In the genomic region with DNA sequence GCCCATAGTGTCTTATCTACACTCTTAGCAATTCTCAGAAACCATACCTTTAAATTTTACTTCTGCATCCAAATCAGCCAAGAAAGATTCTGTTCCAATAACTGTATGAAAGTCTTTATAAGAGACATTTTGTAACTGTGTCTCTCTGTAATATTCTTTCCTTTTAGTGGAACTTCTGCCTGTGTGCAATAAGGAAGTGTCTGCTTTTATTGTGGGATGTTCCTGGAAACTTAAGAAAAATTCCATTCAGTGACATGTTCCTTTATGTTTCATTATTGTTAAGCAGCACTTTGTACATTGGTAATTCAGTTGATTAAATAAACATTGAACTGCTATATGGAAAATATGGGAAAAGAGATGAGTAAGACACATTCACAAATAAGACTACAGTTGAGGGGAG, we compare ENCODE assay signal across 25 cellular contexts. TPM values are rescaled to one million over a fixed set of nuclear protein-coding genes. Genes with fewer than 3 reads are reported as not detected.
A peak's percentile ranks its signal among the peaks of the same experiment; 100 is the strongest.
DNase-seq lines count a peak whose midpoint lies in the region; ATAC-seq, FAIRE-seq and TF ChIP-seq lines count a peak whose summit lies in the region.
"Had no signal": no experiment of that assay in that cellular context is flagged by ENCODE, and none has a peak within 500 bp of the region (broad histone marks: within the 10 kb centered on the region; RNA-seq: fewer than 3 reads in every experiment).

No MANE protein-coding gene starts in this region.

- H3K4me3 ChIP-seq in Loucy (ENCODE audit: low read length, poor library complexity, severe bottlenecking) (no peak overlapping the region), small intestine (ENCODE audit: low read depth in 1 of 2, low read length in 2 of 2) (no peak overlapping the region), breast epithelium (no peak overlapping the region)
- H3K4me3 ChIP-seq: SJCRH30 had no signal

- no peak for TF ChIP-seq CTCF in Loucy (conservative IDR thresholded peaks at IDR 0.05; ENCODE audit: low read length)
- no peak for TF ChIP-seq CTCF in breast epithelium (IDR thresholded peaks at IDR 0.05)

- H3K4me1 ChIP-seq in Loucy (ENCODE audit: insufficient read depth, low read length, poor library complexity, severe bottlenecking) (peaks cover 8% of the 10 kb centered on the region), small intestine (ENCODE audit: control insufficient read depth in 2 of 2, insufficient read depth in 1 of 2, low read depth in 1 of 2, low read length in 1 of 2) (peaks cover 0 to 13% of the 10 kb centered on the region in 2 donors), breast epithelium (no peaks in the 10 kb centered on the region)
- H3K4me1 ChIP-seq: Caco-2, SJCRH30 had no signal

- no peaks in the 10 kb centered on the region for H3K9me2 ChIP-seq in Loucy (replicated peaks; ENCODE audit: low read depth, low read length)

- no peaks in the 10 kb centered on the region for H3K27me3 Mint-ChIP-seq in activated T-cell treated with anti-CD3 and anti-CD28 coated beads, Interleukin-2, amount 50 U/mL, for 24 hours
- H3K27me3 Mint-ChIP-seq in central memory CD8-positive, alpha-beta T cell: no peaks in the 10 kb centered on the region
- H3K27me3 Mint-ChIP-seq: B cell had no signal

- no peak for DNase-seq in activated T-cell treated with anti-CD3 and anti-CD28 coated beads, Interleukin-2, amount 50 U/mL, for 24 hours
- DNase-seq in activated T-cell treated with anti-CD3 and anti-CD28 coated beads for 4 hours: no peak
- no peak for DNase-seq in central memory CD8-positive, alpha-beta T cell (ENCODE audit: low spot score in 2 of 2)
- DNase-seq in small intestine: no peak
- no peak for DNase-seq in T-helper 9 cell
- DNase-seq in breast epithelium (ENCODE audit: low spot score in 2 of 2): no peak
- DNase-seq: Caco-2; DMS 273 treated with DMSO at 0.1 percent for 48 hours; DMS79 treated with DMSO at 0.1 percent for 48 hours; GOT3; HCEC 1CT; MV-4-11; NCI-H1694; NCI-H2081; NCI-H2171; NCI-H345; NCI-H524; NCI-H774; NK-92 treated with Interleukin-12 subunit alpha and Interleukin-12 subunit beta, amount 100 ng/mL, for 24 hours; SJCRH30 had no signal

- H3K9me3 ChIP-seq in Loucy (ENCODE audit: insufficient read depth, low read depth, low read length) (no peaks in the 10 kb centered on the region), small intestine (ENCODE audit: control insufficient read depth, low read depth) (no peaks in the 10 kb centered on the region), breast epithelium (no peaks in the 10 kb centered on the region)
- H3K9me3 ChIP-seq: Caco-2, SJCRH30 had no signal

- H3K27me3 ChIP-seq in Loucy (ENCODE audit: insufficient read depth, low read length, poor library complexity, severe bottlenecking) (no peaks in the 10 kb centered on the region), small intestine (ENCODE audit: control insufficient read depth in 2 of 2, insufficient read depth in 2 of 2, low read length in 2 of 2) (no peaks in the 10 kb centered on the region), breast epithelium (no peaks in the 10 kb centered on the region)
- H3K27me3 ChIP-seq: SJCRH30 had no signal

- ATAC-seq in central memory CD8-positive, alpha-beta T cell (replicated peaks; ENCODE audit: extremely low read depth, poor library complexity, severe bottlenecking): no peak
- ATAC-seq in GM19324 (IDR thresholded peaks at IDR 0.05; ENCODE audit: low FRiP score, unreplicated experiment): no peak

- H3K4me2 ChIP-seq in Loucy (ENCODE audit: low read depth, low read length, poor library complexity, severe bottlenecking): peak overlapping the region; percentile 6

- intact Hi-C loops in breast epithelium (cut with DNase I; ENCODE audit: low total_unique reads): no loop called here

- H3K36me3 ChIP-seq in Loucy (ENCODE audit: insufficient read depth, low read length) (no peaks in the 10 kb centered on the region; the same call in 1 of the 2 replicates), small intestine (ENCODE audit: control insufficient read depth in 2 of 2, insufficient read depth in 2 of 2, low read length in 2 of 2) (no peaks in the 10 kb centered on the region), breast epithelium (no peaks in the 10 kb centered on the region)

- H3K79me2 ChIP-seq in Loucy (ENCODE audit: insufficient read depth, low read length): peaks cover 92% of the 10 kb centered on the region

- no peak overlapping the region for H2AFZ ChIP-seq in Loucy (ENCODE audit: low read length)

- H3K4me1 Mint-ChIP-seq in activated T-cell treated with anti-CD3 and anti-CD28 coated beads, Interleukin-2, amount 50 U/mL, for 24 hours (ENCODE audit: low read depth): peaks cover 63% of the 10 kb centered on the region
- H3K4me1 Mint-ChIP-seq in central memory CD8-positive, alpha-beta T cell: peaks cover 58% of the 10 kb centered on the region

- H3K9ac ChIP-seq in Loucy (ENCODE audit: low read depth, low read length, poor library complexity, severe bottlenecking): no peak overlapping the region

- H4K20me1 ChIP-seq in Loucy (ENCODE audit: insufficient read depth, low read length, poor library complexity, severe bottlenecking): peaks cover 61% of the 10 kb centered on the region

- no peak overlapping the region for H3K4me3 Mint-ChIP-seq in activated T-cell treated with anti-CD3 and anti-CD28 coated beads, Interleukin-2, amount 50 U/mL, for 24 hours
- H3K4me3 Mint-ChIP-seq in central memory CD8-positive, alpha-beta T cell: no peak overlapping the region
- H3K4me3 Mint-ChIP-seq: B cell, CD14-positive monocyte had no signal

- no peaks in the 10 kb centered on the region for H3F3A ChIP-seq in Loucy (ENCODE audit: low read depth)

- H3K27ac Mint-ChIP-seq in activated T-cell treated with anti-CD3 and anti-CD28 coated beads, Interleukin-2, amount 50 U/mL, for 24 hours: peak overlapping the region; percentile 31
- H3K27ac Mint-ChIP-seq in central memory CD8-positive, alpha-beta T cell (ENCODE audit: low read depth): peak overlapping the region; percentile 8
- H3K27ac Mint-ChIP-seq: B cell had no signal

- TF ChIP-seq POLR2A in breast epithelium (IDR thresholded peaks at IDR 0.05): no peak

- no peak overlapping the region for H3K27ac ChIP-seq in small intestine (ENCODE audit: low read depth in 1 of 2, low read length in 1 of 2)
- no peak overlapping the region for H3K27ac ChIP-seq in breast epithelium
- H3K27ac ChIP-seq: SJCRH30 had no signal

- peaks cover 68% of the 10 kb centered on the region for H3K36me3 Mint-ChIP-seq in activated T-cell treated with anti-CD3 and anti-CD28 coated beads, Interleukin-2, amount 50 U/mL, for 24 hours (ENCODE audit: low read depth)
- H3K36me3 Mint-ChIP-seq in central memory CD8-positive, alpha-beta T cell (ENCODE audit: insufficient read depth): peaks cover 9% of the 10 kb centered on the region

- H3K9me3 Mint-ChIP-seq in activated T-cell treated with anti-CD3 and anti-CD28 coated beads, Interleukin-2, amount 50 U/mL, for 24 hours: no peaks in the 10 kb centered on the region
- no peaks in the 10 kb centered on the region for H3K9me3 Mint-ChIP-seq in central memory CD8-positive, alpha-beta T cell
- H3K9me3 Mint-ChIP-seq: CD14-positive monocyte had no signal

- FAIRE-seq in small intestine (lab: Jason Lieb, UNC): peak; percentile 47
- FAIRE-seq: RCC 7860 had no signal

RNA-seq across cellular contexts. Expression of gene NUS1, which starts 11.7 kb away (rescaled TPM):
- 10 to 100 TPM; 10.7 to 23.9 (median 11.9) TPM for polyA plus RNA-seq in small intestine
- 10 to 100 TPM; 15.8 to 22.9 (median 20.6) TPM for total RNA-seq in breast epithelium
